Comparison of ENCODE assay signal across 1 cellular context in the genomic region with DNA sequence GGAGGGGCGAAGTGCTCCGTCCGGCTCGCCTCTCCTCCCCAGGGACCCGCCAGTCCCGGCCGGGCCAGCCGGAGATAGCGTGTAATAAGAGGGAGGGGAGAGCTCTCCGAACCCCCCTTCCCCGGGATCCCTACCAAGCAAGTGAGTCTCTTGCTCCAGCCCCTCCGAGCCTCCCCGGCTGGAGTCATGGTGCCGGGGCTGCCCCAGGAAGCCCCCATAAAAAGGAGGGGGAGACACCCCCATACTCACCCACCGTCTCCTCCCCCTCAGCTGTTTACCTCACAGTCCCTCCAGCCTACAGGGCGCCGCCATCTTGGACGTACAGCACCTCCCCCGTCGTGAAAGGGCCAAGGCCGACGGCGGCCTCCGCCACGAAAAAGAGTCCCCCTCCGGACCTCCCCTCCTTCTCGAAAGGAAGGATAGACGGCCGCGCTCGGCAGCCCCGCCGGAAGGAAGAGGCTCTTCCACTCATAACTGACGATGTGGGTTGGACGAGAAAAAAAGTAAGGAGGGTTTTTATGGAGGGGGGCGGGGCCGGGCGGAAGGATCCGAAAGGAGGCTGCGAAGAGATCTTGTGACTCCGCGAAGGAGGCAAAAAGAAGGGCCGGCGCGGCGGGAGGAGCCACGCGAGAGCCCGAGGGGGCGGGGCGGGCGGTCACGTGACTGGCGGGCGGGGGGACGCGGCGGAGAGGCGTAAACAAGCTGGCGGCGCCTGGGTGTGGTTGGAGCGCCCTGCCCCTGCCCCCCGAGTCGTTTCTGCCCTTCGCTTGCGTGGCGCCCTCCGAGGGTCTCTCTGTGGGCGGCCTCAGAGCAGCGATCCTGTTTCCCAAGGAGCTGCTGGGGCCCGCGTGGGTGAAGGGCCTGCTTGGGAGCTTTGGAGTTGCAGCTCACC.
TF ChIP-seq lines count a peak whose summit lies in the region.

A gene (minus strand): TSS at position 323 of the 892 bp plus-strand sequence. CDS start 15,744 bp downstream, outside the sequence.

TF ChIP-seq in GM23338, 12 proteins besides CTCF, POLR2A, EP300 and RAD21 (continued from another document):
- TF ChIP-seq, protein P1, sequence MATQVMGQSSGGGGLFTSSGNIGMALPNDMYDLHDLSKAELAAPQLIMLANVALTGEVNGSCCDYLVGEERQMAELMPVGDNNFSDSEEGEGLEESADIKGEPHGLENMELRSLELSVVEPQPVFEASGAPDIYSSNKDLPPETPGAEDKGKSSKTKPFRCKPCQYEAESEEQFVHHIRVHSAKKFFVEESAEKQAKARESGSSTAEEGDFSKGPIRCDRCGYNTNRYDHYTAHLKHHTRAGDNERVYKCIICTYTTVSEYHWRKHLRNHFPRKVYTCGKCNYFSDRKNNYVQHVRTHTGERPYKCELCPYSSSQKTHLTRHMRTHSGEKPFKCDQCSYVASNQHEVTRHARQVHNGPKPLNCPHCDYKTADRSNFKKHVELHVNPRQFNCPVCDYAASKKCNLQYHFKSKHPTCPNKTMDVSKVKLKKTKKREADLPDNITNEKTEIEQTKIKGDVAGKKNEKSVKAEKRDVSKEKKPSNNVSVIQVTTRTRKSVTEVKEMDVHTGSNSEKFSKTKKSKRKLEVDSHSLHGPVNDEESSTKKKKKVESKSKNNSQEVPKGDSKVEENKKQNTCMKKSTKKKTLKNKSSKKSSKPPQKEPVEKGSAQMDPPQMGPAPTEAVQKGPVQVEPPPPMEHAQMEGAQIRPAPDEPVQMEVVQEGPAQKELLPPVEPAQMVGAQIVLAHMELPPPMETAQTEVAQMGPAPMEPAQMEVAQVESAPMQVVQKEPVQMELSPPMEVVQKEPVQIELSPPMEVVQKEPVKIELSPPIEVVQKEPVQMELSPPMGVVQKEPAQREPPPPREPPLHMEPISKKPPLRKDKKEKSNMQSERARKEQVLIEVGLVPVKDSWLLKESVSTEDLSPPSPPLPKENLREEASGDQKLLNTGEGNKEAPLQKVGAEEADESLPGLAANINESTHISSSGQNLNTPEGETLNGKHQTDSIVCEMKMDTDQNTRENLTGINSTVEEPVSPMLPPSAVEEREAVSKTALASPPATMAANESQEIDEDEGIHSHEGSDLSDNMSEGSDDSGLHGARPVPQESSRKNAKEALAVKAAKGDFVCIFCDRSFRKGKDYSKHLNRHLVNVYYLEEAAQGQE (IDR thresholded peaks at IDR 0.05; ENCODE audit: unreplicated experiment), result no peak
TF ChIP-seq in GM23338: peak in this region for 3.
